ENCODE assay signal across 8 cellular contexts in genomic region chr1:29453502-29454240, GRCh38.
DNase-seq lines count a peak whose midpoint lies in the region; ATAC-seq and TF ChIP-seq lines count a peak whose summit lies in the region.
"Had no signal": no experiment of that assay in that cellular context is flagged by ENCODE, and none has a peak within 500 bp of the region (broad histone marks: within the 10 kb centered on the region; RNA-seq: fewer than 3 reads in every experiment).

No MANE protein-coding gene starts in this region.

- no peaks in the 10 kb centered on the region for H3K79me2 ChIP-seq in Loucy (ENCODE audit: insufficient read depth, low read length)

- no peak overlapping the region for H3K9ac ChIP-seq in Loucy (ENCODE audit: low read depth, low read length, poor library complexity, severe bottlenecking)

- CTCF ChIA-PET in GM10248 (lab: Yijun Ruan, JAX): no interaction called here

- H3K27me3 ChIP-seq in Loucy (ENCODE audit: insufficient read depth, low read length, poor library complexity, severe bottlenecking): no peaks in the 10 kb centered on the region
- peaks cover 66% of the 10 kb centered on the region for H3K27me3 ChIP-seq in gastroesophageal sphincter

- H3K9me2 ChIP-seq in Loucy (replicated peaks; ENCODE audit: low read depth, low read length): no peaks in the 10 kb centered on the region

- H3K9me3 ChIP-seq in Loucy (ENCODE audit: insufficient read depth, low read depth, low read length) (no peaks in the 10 kb centered on the region), gastroesophageal sphincter (no peaks in the 10 kb centered on the region)

- no peak overlapping the region for H3K4me2 ChIP-seq in Loucy (ENCODE audit: low read depth, low read length, poor library complexity, severe bottlenecking)

- no peak overlapping the region for H2AFZ ChIP-seq in Loucy (ENCODE audit: low read length)

- ATAC-seq in HG03196 (IDR thresholded peaks at IDR 0.05; ENCODE audit: unreplicated experiment) (no peak), GM18520 (IDR thresholded peaks at IDR 0.05; ENCODE audit: unreplicated experiment) (no peak), gastroesophageal sphincter (no peak)

- H3K4me3 ChIP-seq in Loucy (ENCODE audit: low read length, poor library complexity, severe bottlenecking) (no peak overlapping the region), WI38 (ENCODE audit: low read depth, low read length) (no peak overlapping the region), gastroesophageal sphincter (no peak overlapping the region)

- no peak for TF ChIP-seq CTCF in GM10248 (IDR thresholded peaks at IDR 0.05; ENCODE audit: control extremely low read depth, extremely low read depth, low read depth, missing control alignments)
- TF ChIP-seq CTCF in Loucy (conservative IDR thresholded peaks at IDR 0.05; ENCODE audit: low read length): peak; percentile 48
- TF ChIP-seq CTCF in WI38 (IDR thresholded peaks at IDR 0.05; ENCODE audit: low read depth, low read length): peak; percentile 11; the same call in 1 of the 2 replicates
- TF ChIP-seq CTCF in gastroesophageal sphincter (IDR thresholded peaks at IDR 0.05): peak in 1 of 4 experiments; percentile 15

- POLR2A ChIA-PET in GM10248 (lab: Yijun Ruan, JAX): no interaction called here

- no peaks in the 10 kb centered on the region for H3K36me3 ChIP-seq in Loucy (ENCODE audit: insufficient read depth, low read length)
- no peaks in the 10 kb centered on the region for H3K36me3 ChIP-seq in gastroesophageal sphincter

- H3K4me1 ChIP-seq in Loucy (ENCODE audit: insufficient read depth, low read length, poor library complexity, severe bottlenecking): no peaks in the 10 kb centered on the region
- H3K4me1 ChIP-seq in gastroesophageal sphincter: no peaks in the 10 kb centered on the region

- H3F3A ChIP-seq in Loucy (ENCODE audit: low read depth): no peaks in the 10 kb centered on the region

- H3K27ac ChIP-seq in gastroesophageal sphincter: no peak overlapping the region

- WGBS in gastroesophageal sphincter (ENCODE audit: low coverage in 1 of 2), 2 donors: 8 to 12% methylated on average over 5 of the region's 8 CpGs

- TF ChIP-seq EP300 in gastroesophageal sphincter (IDR thresholded peaks at IDR 0.05): no peak

- H4K20me1 ChIP-seq in Loucy (ENCODE audit: insufficient read depth, low read length, poor library complexity, severe bottlenecking): no peaks in the 10 kb centered on the region

- DNase-seq in GM10248 (ENCODE audit: extremely low spot score) (peak; percentile 59), iPS DF 19.7 (ENCODE audit: low read depth, low spot score) (peak; percentile 75)
- DNase-seq: activated B cell treated with CpG ODN at 0.5 μM for 24 hours had no signal

- no peak for TF ChIP-seq POLR2A in gastroesophageal sphincter (IDR thresholded peaks at IDR 0.05)
